In genomic region chr1:33943978-33944377, GRCh38 we compare ENCODE assay signal across 18 cellular contexts.
A peak's percentile ranks its signal among the peaks of the same experiment; 100 is the strongest.
DNase-seq lines count a peak whose midpoint lies in the region; ATAC-seq, FAIRE-seq and TF ChIP-seq lines count a peak whose summit lies in the region.
"Had no signal": no experiment of that assay in that cellular context is flagged by ENCODE, and none has a peak within 500 bp of the region (broad histone marks: within the 10 kb centered on the region; RNA-seq: fewer than 3 reads in every experiment).

No MANE protein-coding gene starts in this region.

- H2BK12ac ChIP-seq in mesenchymal stem cell (ENCODE audit: low read length in 2 of 2), result no peak overlapping the region

- H4K91ac ChIP-seq in mesenchymal stem cell (ENCODE audit: low read length), result no peak overlapping the region

- no peak for TF ChIP-seq CTCF in brain microvascular endothelial cell (IDR thresholded peaks at IDR 0.05; ENCODE audit: low read depth, low read length, missing control alignments)

- H3K9me3 Mint-ChIP-seq in activated CD4-positive, alpha-beta T cell treated with anti-CD3 and anti-CD28 coated beads for 36 hours (ENCODE audit: low read depth), result peaks cover 4% of the 10 kb centered on the region

- no peak overlapping the region for H3K27ac Mint-ChIP-seq in activated CD4-positive, alpha-beta T cell treated with anti-CD3 and anti-CD28 coated beads for 36 hours
- H3K27ac Mint-ChIP-seq: activated naive CD8-positive, alpha-beta T cell treated with anti-CD3 and anti-CD28 coated beads for 36 hours; B cell; stimulated activated naive CD8-positive, alpha-beta T cell treated with anti-CD3 and anti-CD28 coated beads, Interleukin-15, Interleukin-2, amounts not matched to agents 100 ng/mL and 50 ng/mL, for 24 hours; T-helper 1 cell treated with Interleukin-12 subunit alpha and Interleukin-12 subunit beta and Interleukin-4 antibody, amounts not matched to agents 30 μg/mL and 1 μg/mL, for 36 hours had no signal

- H3K4me3 ChIP-seq in brain microvascular endothelial cell (ENCODE audit: low read depth, low read length) (no peak overlapping the region), mesenchymal stem cell (ENCODE audit: insufficient read depth in 1 of 2, low read depth in 1 of 2, low read length in 2 of 2) (no peak overlapping the region)
- H3K4me3 ChIP-seq: esophagus squamous epithelium had no signal

- no peak overlapping the region for H3K4me3 Mint-ChIP-seq in activated CD4-positive, alpha-beta T cell treated with anti-CD3 and anti-CD28 coated beads for 36 hours
- H3K4me3 Mint-ChIP-seq: activated naive CD8-positive, alpha-beta T cell treated with anti-CD3 and anti-CD28 coated beads for 36 hours; B cell; stimulated activated naive CD8-positive, alpha-beta T cell treated with anti-CD3 and anti-CD28 coated beads, Interleukin-15, Interleukin-2, amounts not matched to agents 100 ng/mL and 50 ng/mL, for 24 hours; T-helper 1 cell treated with Interleukin-12 subunit alpha and Interleukin-12 subunit beta and Interleukin-4 antibody, amounts not matched to agents 30 μg/mL and 1 μg/mL, for 36 hours had no signal

- FAIRE-seq in HTR-8/SVneo (lab: Jason Lieb, UNC), result peak; percentile 31

- H3K4me1 ChIP-seq in mesenchymal stem cell (ENCODE audit: control insufficient read depth, insufficient read depth, low read depth, low read length), result no peaks in the 10 kb centered on the region
- H3K4me1 ChIP-seq: esophagus squamous epithelium had no signal

- no peak overlapping the region for H3K18ac ChIP-seq in mesenchymal stem cell (ENCODE audit: low read depth in 1 of 2, low read length in 2 of 2)

- no peak overlapping the region for H3K9ac ChIP-seq in mesenchymal stem cell (ENCODE audit: low read length)

- H3K27me3 ChIP-seq in brain microvascular endothelial cell (replicated peaks) (no peaks in the 10 kb centered on the region), mesenchymal stem cell (ENCODE audit: control insufficient read depth in 1 of 2, insufficient read depth in 1 of 2, low read length in 2 of 2) (no peaks in the 10 kb centered on the region)

- no peaks in the 10 kb centered on the region for H3K79me1 ChIP-seq in mesenchymal stem cell (replicated peaks; ENCODE audit: low read length, poor library complexity, severe bottlenecking)

- H3K27ac ChIP-seq in brain microvascular endothelial cell, result no peak overlapping the region
- no peak overlapping the region for H3K27ac ChIP-seq in mesenchymal stem cell (ENCODE audit: low read length, poor library complexity, severe bottlenecking)
- H3K27ac ChIP-seq: esophagus squamous epithelium had no signal

- no peak overlapping the region for H2BK5ac ChIP-seq in mesenchymal stem cell (ENCODE audit: low read depth, low read length, poor library complexity, severe bottlenecking)

- in situ Hi-C loops in brain microvascular endothelial cell (cut with HindIII; ENCODE audit: low pct_ligation_motif_present, low sequenced_read_pairs), result no loop called here

- H3K4ac ChIP-seq in mesenchymal stem cell (ENCODE audit: low read depth in 1 of 2, low read length in 2 of 2), result no peak overlapping the region

- no peak overlapping the region for H2BK120ac ChIP-seq in mesenchymal stem cell (ENCODE audit: low read depth, low read length)

- no peak overlapping the region for H3K23ac ChIP-seq in mesenchymal stem cell (ENCODE audit: low read length in 2 of 2)

- no peak overlapping the region for H2AK5ac ChIP-seq in mesenchymal stem cell (ENCODE audit: low read length, severe bottlenecking)

- no peak overlapping the region for H3K4me2 ChIP-seq in mesenchymal stem cell (ENCODE audit: low read length, poor library complexity, severe bottlenecking)

- CTCF ChIA-PET in activated CD4-positive, alpha-beta T cell treated with anti-CD3 and anti-CD28 coated beads for 36 hours (lab: Charles Lee), result no interaction called here

- peak; percentile 80 for DNase-seq in AG08396 (ENCODE audit: low spot score)
- DNase-seq in HTR-8/SVneo (ENCODE audit: insufficient read length, low spot score), result peak; percentile 62
- peak; percentile 92 for DNase-seq in brain microvascular endothelial cell
- peak; percentile 14 for DNase-seq in mesenchymal stem cell
- no peak for DNase-seq in OCI-M2 (lab: John Stamatoyannopoulos, UW; ENCODE audit: unreplicated experiment)
- DNase-seq in activated CD4-positive, alpha-beta T cell treated with anti-CD3 and anti-CD28 coated beads for 36 hours, result no peak
- DNase-seq in NCI-H510A (lab: John Stamatoyannopoulos, UW), result no peak
- DNase-seq in left colon, result no peak
- DNase-seq: activated CD4-positive, alpha-beta T cell treated with anti-CD3 and anti-CD28 coated beads for 1 hour; activated naive CD8-positive, alpha-beta T cell treated with anti-CD3 and anti-CD28 coated beads for 36 hours; DMS79; esophagus squamous epithelium; mesendoderm; NCI-H2029; NCI-H526 had no signal

- POLR2A ChIA-PET in activated CD4-positive, alpha-beta T cell treated with anti-CD3 and anti-CD28 coated beads for 36 hours (lab: Charles Lee), result no interaction called here

- no peak for ATAC-seq in activated CD4-positive, alpha-beta T cell treated with anti-CD3 and anti-CD28 coated beads for 36 hours
- no peak for ATAC-seq in left colon

- 27% methylated on average over 2 of the region's 3 CpGs for WGBS in mesenchymal stem cell

- H3K36me3 Mint-ChIP-seq in activated CD4-positive, alpha-beta T cell treated with anti-CD3 and anti-CD28 coated beads for 36 hours (ENCODE audit: low read depth), result no peaks in the 10 kb centered on the region
- H3K36me3 Mint-ChIP-seq: activated naive CD8-positive, alpha-beta T cell treated with anti-CD3 and anti-CD28 coated beads for 36 hours had no signal

- no peak overlapping the region for H2BK15ac ChIP-seq in mesenchymal stem cell (ENCODE audit: low read depth, poor library complexity, severe bottlenecking)

- intact Hi-C loops in activated CD4-positive, alpha-beta T cell treated with anti-CD3 and anti-CD28 coated beads for 36 hours (cut with DNase I, micrococcal nuclease), result no loop called here
- intact Hi-C loops in left colon (cut with DNase I, micrococcal nuclease), result no loop called here

- H3K14ac ChIP-seq in mesenchymal stem cell (ENCODE audit: low read length in 2 of 2), result no peak overlapping the region

- H3K36me3 ChIP-seq in brain microvascular endothelial cell (replicated peaks) (no peaks in the 10 kb centered on the region), mesenchymal stem cell (ENCODE audit: control insufficient read depth in 1 of 2, insufficient read depth in 2 of 2, low read depth in 1 of 2, low read length in 2 of 2) (no peaks in the 10 kb centered on the region)
- H3K36me3 ChIP-seq: esophagus squamous epithelium had no signal

- no peak overlapping the region for H2AFZ ChIP-seq in mesenchymal stem cell (ENCODE audit: low read depth, low read length)

- H3K9me3 ChIP-seq in mesenchymal stem cell (ENCODE audit: control insufficient read depth, low read length), result no peaks in the 10 kb centered on the region
- H3K9me3 ChIP-seq: esophagus squamous epithelium had no signal

- no peaks in the 10 kb centered on the region for H3K4me1 Mint-ChIP-seq in activated CD4-positive, alpha-beta T cell treated with anti-CD3 and anti-CD28 coated beads for 36 hours
- H3K4me1 Mint-ChIP-seq: activated naive CD8-positive, alpha-beta T cell treated with anti-CD3 and anti-CD28 coated beads for 36 hours; B cell had no signal

- H4K8ac ChIP-seq in mesenchymal stem cell (ENCODE audit: low read length), result no peak overlapping the region

- H3K27me3 Mint-ChIP-seq in activated CD4-positive, alpha-beta T cell treated with anti-CD3 and anti-CD28 coated beads for 36 hours, result no peaks in the 10 kb centered on the region
- H3K27me3 Mint-ChIP-seq: activated naive CD8-positive, alpha-beta T cell treated with anti-CD3 and anti-CD28 coated beads for 36 hours; stimulated activated naive CD8-positive, alpha-beta T cell treated with anti-CD3 and anti-CD28 coated beads, Interleukin-15, Interleukin-2, amounts not matched to agents 100 ng/mL and 50 ng/mL, for 24 hours had no signal

Comparison
In these comparisons a context has a peak if more than half of its experiments do, and no peak if none do; other contexts are left out.
1. DNase-seq: peak in AG08396 (single experiment), HTR-8/SVneo (single experiment), brain microvascular endothelial cell (single experiment) and mesenchymal stem cell (single experiment); none in OCI-M2 (single experiment), activated CD4-positive, alpha-beta T cell treated with anti-CD3 and anti-CD28 coated beads for 36 hours (single experiment), NCI-H510A (single experiment) and left colon (0 of 2).